ENCODE assay signal across 20 cellular contexts in the genomic region with DNA sequence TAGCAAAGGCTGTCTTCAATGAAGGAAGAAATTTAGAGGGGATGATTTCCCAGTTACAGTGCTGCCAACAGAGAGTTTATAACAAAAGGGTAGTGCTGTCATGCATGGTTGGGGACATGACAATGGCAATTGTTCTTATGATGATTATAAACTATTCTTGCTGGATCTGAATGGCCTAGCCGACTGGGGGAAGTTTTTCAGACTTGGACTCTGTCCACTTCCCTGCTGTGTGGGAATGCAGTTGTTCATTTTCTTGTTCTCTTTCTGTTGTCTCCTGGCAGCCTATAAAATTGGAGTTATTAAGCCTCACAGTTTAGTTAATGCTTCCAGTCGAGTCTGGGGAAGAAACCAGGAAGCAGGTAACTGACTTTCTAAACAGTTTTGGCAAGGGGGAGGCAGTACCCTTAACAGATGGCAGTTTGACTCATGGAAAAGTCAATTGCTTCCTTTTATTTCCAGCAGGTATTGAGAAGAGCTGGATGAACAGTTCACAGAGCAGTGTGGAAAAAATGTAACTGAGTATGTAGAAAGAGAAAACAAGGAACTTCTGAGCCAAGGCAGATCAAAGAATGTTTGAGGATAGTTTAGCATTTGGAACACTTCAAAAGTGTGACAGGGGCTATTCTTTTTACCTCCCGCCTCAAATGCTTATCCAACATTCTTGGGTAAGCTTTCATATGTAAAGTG.
DNase-seq lines count a peak whose midpoint lies in the region; TF ChIP-seq lines count a peak whose summit lies in the region.
"Had no signal": no experiment of that assay in that cellular context is flagged by ENCODE, and none has a peak within 500 bp of the region (broad histone marks: within the 10 kb centered on the region; RNA-seq: fewer than 3 reads in every experiment).

No MANE protein-coding gene starts in this region.

- POLR2A ChIA-PET in A673 (lab: Charles Lee; ENCODE audit: low non-redundant PET): no interaction called here

- H3K4me3 Mint-ChIP-seq in nephron progenitor cell: no peak overlapping the region
- H3K4me3 Mint-ChIP-seq: activated CD8-positive, alpha-beta T cell treated with anti-CD3 and anti-CD28 coated beads for 36 hours; activated naive CD8-positive, alpha-beta T cell; naive B cell had no signal

- H3K36me3 ChIP-seq in A673 (ENCODE audit: insufficient read depth, low read length, poor library complexity, severe bottlenecking): no peaks in the 10 kb centered on the region
- H3K36me3 ChIP-seq: vagina, WERI-Rb-1 had no signal

- H3K4me1 Mint-ChIP-seq in nephron progenitor cell: peaks cover 26% of the 10 kb centered on the region
- H3K4me1 Mint-ChIP-seq: naive B cell had no signal

- peaks cover 27% of the 10 kb centered on the region for H3K4me1 ChIP-seq in A673 (ENCODE audit: insufficient read depth, low read length, poor library complexity, severe bottlenecking)
- H3K4me1 ChIP-seq: vagina had no signal

- H3K27ac ChIP-seq in A673 (ENCODE audit: low read depth, low read length, poor library complexity, severe bottlenecking): no peak overlapping the region
- H3K27ac ChIP-seq: vagina, WERI-Rb-1 had no signal

- no peaks in the 10 kb centered on the region for H3K9me3 ChIP-seq in A673 (ENCODE audit: low read depth, low read length, poor library complexity, severe bottlenecking)
- H3K9me3 ChIP-seq: vagina had no signal

- peaks cover 22% of the 10 kb centered on the region for H3K9me3 Mint-ChIP-seq in nephron progenitor cell

- intact Hi-C loops in A673 (cut with micrococcal nuclease; ENCODE audit: unreplicated experiment): no loop called here

- TF ChIP-seq CTCF in A673 (conservative IDR thresholded peaks at IDR 0.05; ENCODE audit: low read depth, low read length) (no peak), nephron progenitor cell (IDR thresholded peaks at IDR 0.05) (no peak), foreskin fibroblast (IDR thresholded peaks at IDR 0.05; ENCODE audit: low read depth, low read length) (no peak)

- H3K27ac Mint-ChIP-seq in nephron progenitor cell: peak overlapping the region; percentile 76
- H3K27ac Mint-ChIP-seq: activated CD8-positive, alpha-beta T cell treated with anti-CD3 and anti-CD28 coated beads for 36 hours; activated naive CD8-positive, alpha-beta T cell; naive B cell had no signal

- DNase-seq in A673 (ENCODE audit: low spot score) (peak; percentile 88), LHCN-M2 (ENCODE audit: low read depth) (peak; percentile 37), cerebellum (ENCODE audit: low spot score) (peak; percentile 2), nephron progenitor cell (no peak), NCI-H2107 (lab: John Stamatoyannopoulos, UW) (no peak), D341Med (ENCODE audit: low spot score) (no peak), NCI-H2029 treated with DMSO at 0.1 percent for 48 hours (lab: John Stamatoyannopoulos, UW) (no peak), foreskin fibroblast (no peak)
- DNase-seq: activated CD8-positive, alpha-beta T cell treated with anti-CD3 and anti-CD28 coated beads for 36 hours; activated T-cell treated with anti-CD3 and anti-CD28 coated beads, Interleukin-2, amount 50 U/mL, for 48 hours; central memory CD4-positive, alpha-beta T cell; GF-D8; MM.1S; naive B cell; NCI-H1930; NCI-H774; right cardiac atrium; WERI-Rb-1 had no signal

- no peaks in the 10 kb centered on the region for H3K27me3 Mint-ChIP-seq in nephron progenitor cell (ENCODE audit: low read depth, poor library complexity)
- H3K27me3 Mint-ChIP-seq: activated CD8-positive, alpha-beta T cell treated with anti-CD3 and anti-CD28 coated beads for 36 hours; activated naive CD8-positive, alpha-beta T cell; naive B cell had no signal

- CTCF ChIA-PET in A673 (lab: Charles Lee): interaction anchor here (0.6 kb wide), 1 partner anchor 100 kb away, joined by 6 read pairs; no protein-coding TSS in a partner anchor

- peaks cover 7% of the 10 kb centered on the region for H3K36me3 Mint-ChIP-seq in nephron progenitor cell (ENCODE audit: low read depth)
- H3K36me3 Mint-ChIP-seq: activated naive CD8-positive, alpha-beta T cell; naive B cell had no signal

- no TSS peak for BruUV-seq in A673 (replicated peaks; lab: Mats Ljungman, UMichigan)

- H3K4me3 ChIP-seq in A673 (ENCODE audit: low read depth, low read length, poor library complexity, severe bottlenecking): no peak overlapping the region
- no peak overlapping the region for H3K4me3 ChIP-seq in foreskin fibroblast (ENCODE audit: low read depth in 1 of 2, low read length in 2 of 2)
- H3K4me3 ChIP-seq: vagina had no signal

- H3K27me3 ChIP-seq in A673 (replicated peaks; ENCODE audit: insufficient read depth, low read depth, low read length, poor library complexity): peaks cover 20% of the 10 kb centered on the region
- H3K27me3 ChIP-seq: vagina had no signal

Comparison
In these comparisons a context has a peak if more than half of its experiments do, and no peak if none do; other contexts are left out.
1. DNase-seq: peak in A673 (single experiment), LHCN-M2 (single experiment) and cerebellum (single experiment); none in nephron progenitor cell (single experiment), NCI-H2107 (single experiment), D341Med (single experiment), NCI-H2029 treated with DMSO at 0.1 percent for 48 hours (single experiment) and foreskin fibroblast (0 of 2).